Comparison of ENCODE assay signal across 18 cellular contexts in the genomic region with DNA sequence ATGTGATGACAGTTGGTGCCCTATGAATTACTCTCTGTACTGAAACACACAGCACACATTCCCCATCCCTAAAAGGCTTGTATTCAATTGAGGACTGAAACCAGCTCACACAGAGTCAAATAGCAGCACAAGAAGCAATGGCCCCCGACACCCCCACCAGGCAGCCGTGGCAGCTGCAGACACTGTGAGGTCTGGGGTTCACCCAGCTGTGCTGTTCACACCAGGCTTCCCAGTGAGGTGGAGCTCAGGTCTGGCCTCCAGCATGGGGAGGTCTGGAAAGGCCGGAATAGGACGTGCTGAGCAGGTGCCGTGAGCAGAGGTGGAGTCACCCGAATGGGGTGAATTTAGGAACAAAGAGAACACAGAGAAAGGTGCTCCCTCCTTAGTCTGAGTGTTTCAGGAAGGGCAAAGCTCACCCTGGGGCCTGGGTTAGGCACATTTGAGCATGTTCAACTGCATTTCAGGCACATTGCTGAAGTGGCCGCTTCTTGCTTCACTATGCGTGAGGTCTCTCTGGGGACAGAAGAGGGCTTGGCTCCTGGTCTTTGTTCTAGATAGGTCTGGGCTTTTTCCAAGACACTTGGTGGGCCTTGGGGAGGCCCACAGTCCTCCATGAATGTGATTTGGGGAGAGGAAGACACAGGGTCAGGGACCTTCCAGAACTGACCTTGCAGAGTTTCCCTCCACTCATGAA. TPM values are rescaled to one million over a fixed set of nuclear protein-coding genes. Genes with fewer than 3 reads are reported as not detected.
A peak's percentile ranks its signal among the peaks of the same experiment; 100 is the strongest.
DNase-seq lines count a peak whose midpoint lies in the region; ATAC-seq and TF ChIP-seq lines count a peak whose summit lies in the region.
"Had no signal": no experiment of that assay in that cellular context is flagged by ENCODE, and none has a peak within 500 bp of the region (broad histone marks: within the 10 kb centered on the region; RNA-seq: fewer than 3 reads in every experiment).

No MANE protein-coding gene starts in this region.

- H3K4me3 ChIP-seq in sigmoid colon, result no peak overlapping the region
- H3K4me3 ChIP-seq in upper lobe of right lung, result no peak overlapping the region
- H3K4me3 ChIP-seq: BLaER1, HAP-1 had no signal

- H3K4me1 ChIP-seq in sigmoid colon (peaks cover 0 to 27% (median 10%) of the 10 kb centered on the region in 4 donors), upper lobe of right lung (peaks cover 11% of the 10 kb centered on the region)
- H3K4me1 ChIP-seq: BLaER1, Caco-2, HAP-1 had no signal

- H3K27ac ChIP-seq in sigmoid colon (no peak overlapping the region), upper lobe of right lung (no peak overlapping the region)
- H3K27ac ChIP-seq: 22Rv1, BLaER1 had no signal

- no peaks in the 10 kb centered on the region for H3K27me3 Mint-ChIP-seq in activated CD4-positive, alpha-beta T cell treated with anti-CD3 and anti-CD28 coated beads, Interleukin-2, amount 10 ng/mL, durations not matched to agents 24 days and 14 days

- no peaks in the 10 kb centered on the region for H3K9me3 Mint-ChIP-seq in activated CD4-positive, alpha-beta T cell treated with anti-CD3 and anti-CD28 coated beads, Interleukin-2, amount 10 ng/mL, durations not matched to agents 24 days and 14 days
- H3K9me3 Mint-ChIP-seq: CD8-positive, alpha-beta memory T cell had no signal

- no peaks in the 10 kb centered on the region for H3K4me1 Mint-ChIP-seq in activated CD4-positive, alpha-beta T cell treated with anti-CD3 and anti-CD28 coated beads, Interleukin-2, amount 10 ng/mL, durations not matched to agents 24 days and 14 days
- H3K4me1 Mint-ChIP-seq: CD8-positive, alpha-beta memory T cell had no signal

- no peak for ATAC-seq in upper lobe of right lung

- TF ChIP-seq EP300 in sigmoid colon (IDR thresholded peaks at IDR 0.05), result no peak

- no peak for TF ChIP-seq POLR2A in sigmoid colon (IDR thresholded peaks at IDR 0.05)

- no peak overlapping the region for H3K4me3 Mint-ChIP-seq in activated CD4-positive, alpha-beta T cell treated with anti-CD3 and anti-CD28 coated beads, Interleukin-2, amount 10 ng/mL, durations not matched to agents 24 days and 14 days
- H3K4me3 Mint-ChIP-seq: CD8-positive, alpha-beta memory T cell had no signal

- TF ChIP-seq CTCF in sigmoid colon (IDR thresholded peaks at IDR 0.05) (no peak), upper lobe of right lung (IDR thresholded peaks at IDR 0.05) (no peak)

- no peaks in the 10 kb centered on the region for H3K36me3 Mint-ChIP-seq in activated CD4-positive, alpha-beta T cell treated with anti-CD3 and anti-CD28 coated beads, Interleukin-2, amount 10 ng/mL, durations not matched to agents 24 days and 14 days (ENCODE audit: low read depth)
- H3K36me3 Mint-ChIP-seq: CD8-positive, alpha-beta memory T cell had no signal

- intact Hi-C loops in activated CD4-positive, alpha-beta T cell treated with anti-CD3 and anti-CD28 coated beads, Interleukin-2, amount 10 ng/mL, durations not matched to agents 24 days and 14 days (cut with micrococcal nuclease), result no loop called here
- intact Hi-C loops in sigmoid colon (cut with DNase I) (no loop called here), upper lobe of right lung (cut with DNase I) (no loop called here)

- H3K9me3 ChIP-seq in sigmoid colon (no peaks in the 10 kb centered on the region), upper lobe of right lung (no peaks in the 10 kb centered on the region)
- H3K9me3 ChIP-seq: BLaER1, Caco-2, HAP-1 had no signal

- no peak for DNase-seq in activated CD4-positive, alpha-beta T cell treated with anti-CD3 and anti-CD28 coated beads, Interleukin-2, amount 10 ng/mL, durations not matched to agents 24 days and 14 days
- DNase-seq in activated CD4-positive, alpha-beta T cell treated with anti-CD3 and anti-CD28 coated beads for 48 hours, result no peak
- peak; percentile 83 for DNase-seq in mesenteric fat pad (ENCODE audit: low spot score)
- DNase-seq in sigmoid colon, result peak; percentile 53
- peak; percentile 51 for DNase-seq in upper lobe of right lung
- no peak for DNase-seq in SIG-M5 (lab: John Stamatoyannopoulos, UW)
- no peak for DNase-seq in effector CD4-positive, alpha-beta T cell
- no peak for DNase-seq in stimulated activated CD4-positive, alpha-beta T cell treated with anti-CD3 and anti-CD28 coated beads, Interleukin-2, amount 100 ng/mL, for 48 hours
- DNase-seq: AML-193; CD8-positive, alpha-beta memory T cell; DND-41; GDM1 had no signal

- H3K27me3 ChIP-seq in sigmoid colon (no peaks in the 10 kb centered on the region), upper lobe of right lung (no peaks in the 10 kb centered on the region)
- H3K27me3 ChIP-seq: BLaER1 had no signal

- H3K36me3 ChIP-seq in sigmoid colon (no peaks in the 10 kb centered on the region), upper lobe of right lung (no peaks in the 10 kb centered on the region)
- H3K36me3 ChIP-seq: BLaER1, HAP-1 had no signal

- peak overlapping the region; percentile 56 for H3K27ac Mint-ChIP-seq in activated CD4-positive, alpha-beta T cell treated with anti-CD3 and anti-CD28 coated beads, Interleukin-2, amount 10 ng/mL, durations not matched to agents 24 days and 14 days
- H3K27ac Mint-ChIP-seq: CD8-positive, alpha-beta memory T cell had no signal

- 80 to 85% methylated on average over 8 of the region's 8 CpGs for WGBS in sigmoid colon, 2 donors

RNA-seq across cellular contexts. Expression of a gene that starts 41.1 kb away (rescaled TPM):
- total RNA-seq in activated CD4-positive, alpha-beta T cell treated with anti-CD3 and anti-CD28 coated beads, Interleukin-2, amount 10 ng/mL, durations not matched to agents 24 days and 14 days, result not detected in 2 replicates
- not detected for total RNA-seq in mesenteric fat pad
- not detected for total RNA-seq in sigmoid colon
- not detected for polyA plus RNA-seq in sigmoid colon
- total RNA-seq in upper lobe of right lung, result not detected
- total RNA-seq: Caco-2; CD8-positive, alpha-beta memory T cell; H1; HT-29 had no signal
- polyA plus RNA-seq: CD8-positive, alpha-beta memory T cell; H1 had no signal

Comparison
In these comparisons a context has a peak if more than half of its experiments do, and no peak if none do; other contexts are left out.
1. DNase-seq: peak in mesenteric fat pad (single experiment), sigmoid colon (single experiment) and upper lobe of right lung (single experiment); none in activated CD4-positive, alpha-beta T cell treated with anti-CD3 and anti-CD28 coated beads, Interleukin-2, amount 10 ng/mL, durations not matched to agents 24 days and 14 days (single experiment), activated CD4-positive, alpha-beta T cell treated with anti-CD3 and anti-CD28 coated beads for 48 hours (single experiment), SIG-M5 (single experiment), effector CD4-positive, alpha-beta T cell (single experiment) and stimulated activated CD4-positive, alpha-beta T cell treated with anti-CD3 and anti-CD28 coated beads, Interleukin-2, amount 100 ng/mL, for 48 hours (0 of 2).